ENCODE assay signal across 8 cellular contexts in genomic region chr2:211085056-211085680, GRCh38.
DNase-seq lines count a peak whose midpoint lies in the region; ATAC-seq, FAIRE-seq and TF ChIP-seq lines count a peak whose summit lies in the region.

No MANE protein-coding gene starts in this region.

- FAIRE-seq in keratinocyte (lab: Jason Lieb, UNC), result no peak

- no peaks in the 10 kb centered on the region for H3K9me1 ChIP-seq in keratinocyte (ENCODE audit: control insufficient read depth, extremely low read depth, insufficient read depth, low read length)

- no peaks in the 10 kb centered on the region for H3K36me3 ChIP-seq in Loucy (ENCODE audit: insufficient read depth, low read length)
- no peaks in the 10 kb centered on the region for H3K36me3 ChIP-seq in keratinocyte (ENCODE audit: control insufficient read depth in 2 of 2, extremely low read depth in 1 of 2, insufficient read depth in 2 of 2, low read length in 2 of 2)
- no peaks in the 10 kb centered on the region for H3K36me3 ChIP-seq in suprapubic skin

- dilution Hi-C loops in keratinocyte (cut with MboI; ENCODE audit: extremely low pct_ligation_motif_present, low sequenced_read_pairs), result no loop called here

- H3K4me1 Mint-ChIP-seq in activated CD8-positive, alpha-beta T cell treated with anti-CD3 and anti-CD28 coated beads, Interleukin-2, amount 10 ng/mL, durations not matched to agents 7 days and 5 days (ENCODE audit: low read depth), result no peaks in the 10 kb centered on the region
- no peaks in the 10 kb centered on the region for H3K4me1 Mint-ChIP-seq in activated naive CD8-positive, alpha-beta T cell treated with anti-CD3 and anti-CD28 coated beads for 36 hours

- H3K9me3 ChIP-seq in Loucy (ENCODE audit: insufficient read depth, low read depth, low read length) (no peaks in the 10 kb centered on the region), keratinocyte (ENCODE audit: control insufficient read depth, low read depth, low read length) (no peaks in the 10 kb centered on the region), suprapubic skin (no peaks in the 10 kb centered on the region)

- no peak overlapping the region; the same call in 1 of the 2 replicates for H2AFZ ChIP-seq in Loucy (ENCODE audit: low read length)
- no peak overlapping the region for H2AFZ ChIP-seq in keratinocyte (ENCODE audit: control insufficient read depth, low read length)

- H3K9me2 ChIP-seq in Loucy (replicated peaks; ENCODE audit: low read depth, low read length), result no peaks in the 10 kb centered on the region

- H3K9ac ChIP-seq in Loucy (ENCODE audit: low read depth, low read length, poor library complexity, severe bottlenecking) (no peak overlapping the region), keratinocyte (ENCODE audit: control insufficient read depth, extremely low read depth, insufficient read depth, low read length) (no peak overlapping the region)

- ATAC-seq in GM21529 (IDR thresholded peaks at IDR 0.05; ENCODE audit: unreplicated experiment), result peak; percentile 70
- no peak for ATAC-seq in activated CD8-positive, alpha-beta T cell treated with anti-CD3 and anti-CD28 coated beads, Interleukin-2, amount 10 ng/mL, durations not matched to agents 7 days and 5 days

- DNase-seq in GM03348 (ENCODE audit: low spot score) (peak; percentile 36), keratinocyte (ENCODE audit: low read depth, low spot score) (no peak), suprapubic skin (ENCODE audit: low spot score in 2 of 2) (no peak)
- peak; percentile 21 for DNase-seq in activated CD8-positive, alpha-beta T cell treated with anti-CD3 and anti-CD28 coated beads, Interleukin-2, amount 10 ng/mL, durations not matched to agents 7 days and 5 days
- no peak for DNase-seq in stimulated activated CD4-positive, alpha-beta T cell treated with anti-CD3 and anti-CD28 coated beads, Interleukin-2, amount 100 ng/mL, for 48 hours
- DNase-seq in activated naive CD8-positive, alpha-beta T cell treated with anti-CD3 and anti-CD28 coated beads for 36 hours, result no peak

- H3K9me3 Mint-ChIP-seq in activated CD8-positive, alpha-beta T cell treated with anti-CD3 and anti-CD28 coated beads, Interleukin-2, amount 10 ng/mL, durations not matched to agents 7 days and 5 days (ENCODE audit: insufficient read depth), result no peaks in the 10 kb centered on the region
- H3K9me3 Mint-ChIP-seq in activated naive CD8-positive, alpha-beta T cell treated with anti-CD3 and anti-CD28 coated beads for 36 hours, result no peaks in the 10 kb centered on the region

- TF ChIP-seq EP300 in suprapubic skin (IDR thresholded peaks at IDR 0.05), result no peak

- H3K27ac Mint-ChIP-seq in activated CD8-positive, alpha-beta T cell treated with anti-CD3 and anti-CD28 coated beads, Interleukin-2, amount 10 ng/mL, durations not matched to agents 7 days and 5 days, result no peak overlapping the region
- no peak overlapping the region for H3K27ac Mint-ChIP-seq in activated naive CD8-positive, alpha-beta T cell treated with anti-CD3 and anti-CD28 coated beads for 36 hours

- H3K79me2 ChIP-seq in Loucy (ENCODE audit: insufficient read depth, low read length) (no peaks in the 10 kb centered on the region), keratinocyte (ENCODE audit: control insufficient read depth, insufficient read depth, low read length) (no peaks in the 10 kb centered on the region)

- H3K4me1 ChIP-seq in Loucy (ENCODE audit: insufficient read depth, low read length, poor library complexity, severe bottlenecking) (no peaks in the 10 kb centered on the region), keratinocyte (ENCODE audit: control insufficient read depth, extremely low read depth, insufficient read depth, low read length) (no peaks in the 10 kb centered on the region), suprapubic skin (no peaks in the 10 kb centered on the region)

- H3K27me3 Mint-ChIP-seq in activated CD8-positive, alpha-beta T cell treated with anti-CD3 and anti-CD28 coated beads, Interleukin-2, amount 10 ng/mL, durations not matched to agents 7 days and 5 days (ENCODE audit: low read depth), result no peaks in the 10 kb centered on the region
- no peaks in the 10 kb centered on the region for H3K27me3 Mint-ChIP-seq in activated naive CD8-positive, alpha-beta T cell treated with anti-CD3 and anti-CD28 coated beads for 36 hours

- no peaks in the 10 kb centered on the region for H3K36me3 Mint-ChIP-seq in activated CD8-positive, alpha-beta T cell treated with anti-CD3 and anti-CD28 coated beads, Interleukin-2, amount 10 ng/mL, durations not matched to agents 7 days and 5 days (ENCODE audit: low read depth)
- no peaks in the 10 kb centered on the region for H3K36me3 Mint-ChIP-seq in activated naive CD8-positive, alpha-beta T cell treated with anti-CD3 and anti-CD28 coated beads for 36 hours

- no peak overlapping the region for H3K4me3 Mint-ChIP-seq in activated CD8-positive, alpha-beta T cell treated with anti-CD3 and anti-CD28 coated beads, Interleukin-2, amount 10 ng/mL, durations not matched to agents 7 days and 5 days
- no peak overlapping the region for H3K4me3 Mint-ChIP-seq in activated naive CD8-positive, alpha-beta T cell treated with anti-CD3 and anti-CD28 coated beads for 36 hours

- H4K20me1 ChIP-seq in Loucy (ENCODE audit: insufficient read depth, low read length, poor library complexity, severe bottlenecking), result no peaks in the 10 kb centered on the region
- H4K20me1 ChIP-seq in keratinocyte (ENCODE audit: control insufficient read depth, extremely low read depth, insufficient read depth, low read length), result no peaks in the 10 kb centered on the region

- POLR2A ChIA-PET in activated CD8-positive, alpha-beta T cell treated with anti-CD3 and anti-CD28 coated beads, Interleukin-2, amount 10 ng/mL, durations not matched to agents 7 days and 5 days (lab: Charles Lee), result no interaction called here

- peak; percentile 78 for TF ChIP-seq CTCF in Loucy (conservative IDR thresholded peaks at IDR 0.05; ENCODE audit: low read length)
- peak; percentile 30 to 55 (median 41) for TF ChIP-seq CTCF in keratinocyte (optimal IDR thresholded peaks at IDR 0.05 in 1 of 3, IDR thresholded peaks at IDR 0.05 in 1 of 3, conservative IDR thresholded peaks at IDR 0.05 in 1 of 3; ENCODE audit: extremely low read depth in 1 of 3, insufficient read depth in 2 of 3, low read length in 3 of 3)
- no peak for TF ChIP-seq CTCF in suprapubic skin (IDR thresholded peaks at IDR 0.05)

- 13% methylated on average over 5 of the region's 5 CpGs for WGBS in suprapubic skin

- no peak for TF ChIP-seq POLR2A in suprapubic skin (IDR thresholded peaks at IDR 0.05)

- H3K4me2 ChIP-seq in Loucy (ENCODE audit: low read depth, low read length, poor library complexity, severe bottlenecking) (no peak overlapping the region), keratinocyte (ENCODE audit: control insufficient read depth, extremely low read depth, insufficient read depth, low read depth, low read length) (no peak overlapping the region)

- CTCF ChIA-PET in activated CD8-positive, alpha-beta T cell treated with anti-CD3 and anti-CD28 coated beads, Interleukin-2, amount 10 ng/mL, durations not matched to agents 7 days and 5 days (lab: Charles Lee), result interaction anchor here (0.8 to 1.9 kb wide), 5 partner anchors 8 to 72 kb away, joined by 3 to 6 read pairs (median 5); no protein-coding TSS in a partner anchor

- no peaks in the 10 kb centered on the region for H3F3A ChIP-seq in Loucy (ENCODE audit: low read depth)

- H3K27ac ChIP-seq in keratinocyte (ENCODE audit: control insufficient read depth, insufficient read depth, low read length) (no peak overlapping the region), suprapubic skin (no peak overlapping the region)

- H3K4me3 ChIP-seq in Loucy (ENCODE audit: low read length, poor library complexity, severe bottlenecking) (no peak overlapping the region), keratinocyte (ENCODE audit: control insufficient read depth in 2 of 3, extremely low read depth in 1 of 3, insufficient read depth in 2 of 3, low read depth in 1 of 3, low read length in 3 of 3) (no peak overlapping the region), suprapubic skin (no peak overlapping the region)

- H3K27me3 ChIP-seq in Loucy (ENCODE audit: insufficient read depth, low read length, poor library complexity, severe bottlenecking) (no peaks in the 10 kb centered on the region), keratinocyte (ENCODE audit: control insufficient read depth, extremely low read depth, insufficient read depth, low read length) (no peaks in the 10 kb centered on the region), suprapubic skin (no peaks in the 10 kb centered on the region)

Comparison
In these comparisons a context has a peak if more than half of its experiments do, and no peak if none do; other contexts are left out.
1. DNase-seq: peak in GM03348 (single experiment) and activated CD8-positive, alpha-beta T cell treated with anti-CD3 and anti-CD28 coated beads, Interleukin-2, amount 10 ng/mL, durations not matched to agents 7 days and 5 days (single experiment); none in keratinocyte (single experiment), stimulated activated CD4-positive, alpha-beta T cell treated with anti-CD3 and anti-CD28 coated beads, Interleukin-2, amount 100 ng/mL, for 48 hours (0 of 2), activated naive CD8-positive, alpha-beta T cell treated with anti-CD3 and anti-CD28 coated beads for 36 hours (single experiment) and suprapubic skin (0 of 2).
2. CTCF ChIP-seq: peak in Loucy (single experiment) and keratinocyte (3 of 3); none in suprapubic skin (0 of 2).